In genomic region chr6:166898910-166899309, GRCh38 we compare ENCODE assay signal across 30 cellular contexts.
"Had no signal": no experiment of that assay in that cellular context is flagged by ENCODE, and none has a peak within 500 bp of the region (broad histone marks: within the 10 kb centered on the region; RNA-seq: fewer than 3 reads in every experiment).

No MANE protein-coding gene starts in this region.

- H3K4me3 Mint-ChIP-seq: activated CD4-positive, alpha-beta memory T cell treated with anti-CD3 and anti-CD28 coated beads for 36 hours; activated CD8-positive, alpha-beta memory T cell treated with anti-CD3 and anti-CD28 coated beads, Interleukin-2, amount 10 ng/mL, durations not matched to agents 7 days and 5 days; activated CD8-positive, alpha-beta T cell treated with anti-CD3 and anti-CD28 coated beads, Interleukin-2, amount 10 ng/mL, durations not matched to agents 7 days and 5 days; activated naive CD4-positive, alpha-beta T cell treated with anti-CD3 and anti-CD28 coated beads, Interleukin-2, amount 10 ng/mL, durations not matched to agents 7 days and 5 days; activated naive CD8-positive, alpha-beta T cell treated with anti-CD3 and anti-CD28 coated beads, Interleukin-2, amount 10 ng/mL, durations not matched to agents 7 days and 5 days; activated T-cell treated with anti-CD3 and anti-CD28 coated beads, Interleukin-2, amount 50 U/mL, for 72 hours; brain; central memory CD8-positive, alpha-beta T cell; effector memory CD8-positive, alpha-beta T cell had no signal

- DNase-seq: activated CD4-positive, alpha-beta memory T cell treated with anti-CD3 and anti-CD28 coated beads for 36 hours; activated CD4-positive, alpha-beta T cell treated with anti-CD3 and anti-CD28 coated beads for 1 hour; activated CD4-positive, alpha-beta T cell treated with anti-CD3 and anti-CD28 coated beads for 4 hours; activated CD4-positive, alpha-beta T cell treated with anti-CD3 and anti-CD28 coated beads, Interleukin-2, amount 50 U/mL, for 1 hour; activated CD8-positive, alpha-beta memory T cell treated with anti-CD3 and anti-CD28 coated beads, Interleukin-2, amount 10 ng/mL, durations not matched to agents 7 days and 5 days; activated CD8-positive, alpha-beta memory T cell treated with anti-CD3 and anti-CD28 coated beads, Interleukin-2, amount 50 U/mL, for 4 hours; activated CD8-positive, alpha-beta T cell treated with anti-CD3 and anti-CD28 coated beads, Interleukin-2, amount 10 ng/mL, durations not matched to agents 7 days and 5 days; activated gamma-delta T cell; activated naive CD4-positive, alpha-beta T cell; activated naive CD4-positive, alpha-beta T cell treated with anti-CD3 and anti-CD28 coated beads, Interleukin-2, amount 10 ng/mL, durations not matched to agents 7 days and 5 days; activated naive CD8-positive, alpha-beta T cell treated with anti-CD3 and anti-CD28 coated beads, Interleukin-2, amount 10 ng/mL, durations not matched to agents 7 days and 5 days; activated T-cell treated with anti-CD3 and anti-CD28 coated beads, Interleukin-2, amount 50 U/mL, for 1 hour; activated T-cell treated with anti-CD3 and anti-CD28 coated beads, Interleukin-2, amount 50 U/mL, for 72 hours; cortex of kidney; dermis blood vessel endothelial cell; effector CD4-positive, alpha-beta T cell; effector memory CD8-positive, alpha-beta T cell; foreskin fibroblast; head of caudate nucleus; T-helper 2 cell had no signal

- H3K4me3 ChIP-seq: ascending aorta, breast epithelium had no signal

- ATAC-seq: activated CD8-positive, alpha-beta memory T cell treated with anti-CD3 and anti-CD28 coated beads, Interleukin-2, amount 10 ng/mL, durations not matched to agents 7 days and 5 days; activated CD8-positive, alpha-beta T cell treated with anti-CD3 and anti-CD28 coated beads, Interleukin-2, amount 10 ng/mL, durations not matched to agents 7 days and 5 days; activated naive CD4-positive, alpha-beta T cell treated with anti-CD3 and anti-CD28 coated beads, Interleukin-2, amount 50 U/mL, for 72 hours; activated T-cell treated with anti-CD3 and anti-CD28 coated beads, Interleukin-2, amount 50 U/mL, for 72 hours; effector memory CD8-positive, alpha-beta T cell had no signal

- H3K36me3 Mint-ChIP-seq: activated CD4-positive, alpha-beta memory T cell treated with anti-CD3 and anti-CD28 coated beads for 36 hours; activated CD8-positive, alpha-beta memory T cell treated with anti-CD3 and anti-CD28 coated beads, Interleukin-2, amount 10 ng/mL, durations not matched to agents 7 days and 5 days; activated naive CD4-positive, alpha-beta T cell treated with anti-CD3 and anti-CD28 coated beads, Interleukin-2, amount 10 ng/mL, durations not matched to agents 7 days and 5 days; activated naive CD4-positive, alpha-beta T cell treated with anti-CD3 and anti-CD28 coated beads, Interleukin-2, amount 50 U/mL, for 72 hours; activated naive CD8-positive, alpha-beta T cell treated with anti-CD3 and anti-CD28 coated beads, Interleukin-2, amount 10 ng/mL, durations not matched to agents 7 days and 5 days; brain had no signal

- H3K27me3 ChIP-seq: ascending aorta, breast epithelium had no signal

- H3K9me3 Mint-ChIP-seq: activated naive CD4-positive, alpha-beta T cell treated with anti-CD3 and anti-CD28 coated beads, Interleukin-2, amount 10 ng/mL, durations not matched to agents 7 days and 5 days; activated naive CD8-positive, alpha-beta T cell treated with anti-CD3 and anti-CD28 coated beads, Interleukin-2, amount 10 ng/mL, durations not matched to agents 7 days and 5 days had no signal

- FAIRE-seq: colon, endometrium, endothelial cell of umbilical vein, frontal cortex had no signal

- H3K9me3 ChIP-seq: ascending aorta, breast epithelium had no signal

- H3K27me3 Mint-ChIP-seq: activated CD4-positive, alpha-beta memory T cell treated with anti-CD3 and anti-CD28 coated beads for 36 hours; activated CD8-positive, alpha-beta memory T cell treated with anti-CD3 and anti-CD28 coated beads, Interleukin-2, amount 10 ng/mL, durations not matched to agents 7 days and 5 days; activated naive CD4-positive, alpha-beta T cell treated with anti-CD3 and anti-CD28 coated beads, Interleukin-2, amount 10 ng/mL, durations not matched to agents 7 days and 5 days; activated naive CD8-positive, alpha-beta T cell treated with anti-CD3 and anti-CD28 coated beads, Interleukin-2, amount 10 ng/mL, durations not matched to agents 7 days and 5 days; brain; central memory CD8-positive, alpha-beta T cell; effector memory CD8-positive, alpha-beta T cell had no signal

- H3K27ac Mint-ChIP-seq: activated CD4-positive, alpha-beta memory T cell treated with anti-CD3 and anti-CD28 coated beads for 36 hours; activated CD8-positive, alpha-beta memory T cell treated with anti-CD3 and anti-CD28 coated beads, Interleukin-2, amount 10 ng/mL, durations not matched to agents 7 days and 5 days; activated CD8-positive, alpha-beta T cell treated with anti-CD3 and anti-CD28 coated beads, Interleukin-2, amount 10 ng/mL, durations not matched to agents 7 days and 5 days; activated naive CD4-positive, alpha-beta T cell treated with anti-CD3 and anti-CD28 coated beads, Interleukin-2, amount 10 ng/mL, durations not matched to agents 7 days and 5 days; activated naive CD4-positive, alpha-beta T cell treated with anti-CD3 and anti-CD28 coated beads, Interleukin-2, amount 50 U/mL, for 72 hours; activated naive CD8-positive, alpha-beta T cell treated with anti-CD3 and anti-CD28 coated beads, Interleukin-2, amount 10 ng/mL, durations not matched to agents 7 days and 5 days; activated T-cell treated with anti-CD3 and anti-CD28 coated beads, Interleukin-2, amount 50 U/mL, for 72 hours; brain; effector memory CD8-positive, alpha-beta T cell had no signal

- H3K36me3 ChIP-seq: ascending aorta, breast epithelium had no signal

- H3K27ac ChIP-seq: ascending aorta, breast epithelium, epithelial cell of prostate had no signal

- H3K4me1 Mint-ChIP-seq: activated CD8-positive, alpha-beta memory T cell treated with anti-CD3 and anti-CD28 coated beads, Interleukin-2, amount 10 ng/mL, durations not matched to agents 7 days and 5 days; activated naive CD4-positive, alpha-beta T cell treated with anti-CD3 and anti-CD28 coated beads, Interleukin-2, amount 10 ng/mL, durations not matched to agents 7 days and 5 days; activated naive CD8-positive, alpha-beta T cell treated with anti-CD3 and anti-CD28 coated beads, Interleukin-2, amount 10 ng/mL, durations not matched to agents 7 days and 5 days had no signal

- H3K4me1 ChIP-seq: ascending aorta, breast epithelium had no signal
